ENCODE assay signal across 8 cellular contexts in genomic region chr4:10582059-10582686, GRCh38.
A peak's percentile ranks its signal among the peaks of the same experiment; 100 is the strongest.
DNase-seq lines count a peak whose midpoint lies in the region; ATAC-seq lines count a peak whose summit lies in the region.

No MANE protein-coding gene starts in this region.

- ATAC-seq in GM21390 (IDR thresholded peaks at IDR 0.05; ENCODE audit: unreplicated experiment) (no peak), HG03095 (IDR thresholded peaks at IDR 0.05; ENCODE audit: unreplicated experiment) (no peak)

- in situ Hi-C loops in KBM-7 (cut with MboI; ENCODE audit: low pct_unique_long_range_greater_than_20kb, low sequenced_read_pairs): no loop called here

- DNase-seq in NCI-H2107 treated with DMSO at 0.1 percent for 48 hours (lab: John Stamatoyannopoulos, UW; ENCODE audit: unreplicated experiment): peak; percentile 3
- no peak for DNase-seq in NCI-H2107 (lab: John Stamatoyannopoulos, UW)
- DNase-seq in KBM-7: peak; percentile 42
- DNase-seq in SK-N-DZ (ENCODE audit: low spot score): peak; percentile 1
- DNase-seq in fibroblast of peridontal ligament (ENCODE audit: extremely low read depth): peak; percentile 74
- peak; percentile 11 for DNase-seq in occipital lobe (lab: John Stamatoyannopoulos, UW)
